Comparison of ENCODE assay signal across 17 cellular contexts in genomic region chr5:31161772-31162171, GRCh38. TPM values are rescaled to one million over a fixed set of nuclear protein-coding genes. Genes with fewer than 3 reads are reported as not detected.
DNase-seq lines count a peak whose midpoint lies in the region; ATAC-seq and TF ChIP-seq lines count a peak whose summit lies in the region.
"Had no signal": no experiment of that assay in that cellular context is flagged by ENCODE, and none has a peak within 500 bp of the region (broad histone marks: within the 10 kb centered on the region; RNA-seq: fewer than 3 reads in every experiment).

No MANE protein-coding gene starts in this region.

- no peaks in the 10 kb centered on the region for H3K36me3 ChIP-seq in transverse colon
- H3K36me3 ChIP-seq: thyroid gland had no signal

- TF ChIP-seq CTCF in epithelial cell of esophagus (IDR thresholded peaks at IDR 0.05; ENCODE audit: insufficient read depth, low read depth, low read length, missing control alignments) (no peak), transverse colon (IDR thresholded peaks at IDR 0.05) (no peak)

- no peaks in the 10 kb centered on the region for H3K9me3 ChIP-seq in transverse colon
- H3K9me3 ChIP-seq: psoas muscle, thyroid gland had no signal

- H3K4me3 ChIP-seq in epithelial cell of esophagus (ENCODE audit: low read length): no peak overlapping the region
- no peak overlapping the region for H3K4me3 ChIP-seq in transverse colon
- H3K4me3 ChIP-seq: GM12878, psoas muscle, thyroid gland had no signal

- DNase-seq in DMS53 (lab: John Stamatoyannopoulos, UW) (peak; percentile 3), DMS53 treated with DMSO at 0.1 percent for 48 hours (lab: John Stamatoyannopoulos, UW; ENCODE audit: unreplicated experiment) (no peak), epithelial cell of esophagus (ENCODE audit: low read depth) (peak; percentile 43), mucosa of gallbladder (ENCODE audit: low spot score) (peak; percentile 20), iPS-NIHi7 (ENCODE audit: extremely low spot score) (no peak), transverse colon (no peak)
- DNase-seq: activated CD4-positive, alpha-beta T cell treated with anti-CD3 and anti-CD28 coated beads for 48 hours; activated T-cell treated with anti-CD3 and anti-CD28 coated beads, Interleukin-2, amount 50 U/mL, for 1 hour; psoas muscle; stimulated activated CD4-positive, alpha-beta T cell treated with anti-CD3 and anti-CD28 coated beads, Interleukin-1b, Interleukin-23, amount 100 ng/mL, for 48 hours; thyroid gland had no signal

- TF ChIP-seq EP300 in transverse colon (IDR thresholded peaks at IDR 0.05; ENCODE audit: low read depth): no peak

- in situ Hi-C loops in transverse colon (cut with MboI; ENCODE audit: low pct_ligation_motif_present in 1 of 4, low pct_unique_long_range_greater_than_20kb in 1 of 4, low sequenced_read_pairs in 3 of 4): no loop called here

- no peak for ATAC-seq in HG03159 (IDR thresholded peaks at IDR 0.05; ENCODE audit: unreplicated experiment)
- ATAC-seq in HG02610 (IDR thresholded peaks at IDR 0.05; ENCODE audit: unreplicated experiment): no peak
- ATAC-seq: GM12878, psoas muscle had no signal

- 29 to 60% methylated on average over 2 of the region's 2 CpGs for whole genome bisulfite sequencing in transverse colon (ENCODE audit: low coverage in 1 of 2), 2 donors

- H3K4me1 ChIP-seq in transverse colon: peaks cover 0 to 11% (median 0%) of the 10 kb centered on the region in 4 donors
- H3K4me1 ChIP-seq: psoas muscle, thyroid gland had no signal

- H3K27ac ChIP-seq in transverse colon: peak overlapping the region in 2 of 4 donors; percentile 11 to 55
- H3K27ac ChIP-seq: 22Rv1, psoas muscle, RWPE1, thyroid gland had no signal

- no peaks in the 10 kb centered on the region for H3K27me3 ChIP-seq in transverse colon
- H3K27me3 ChIP-seq: thyroid gland had no signal

- TF ChIP-seq POLR2A in transverse colon (IDR thresholded peaks at IDR 0.05): no peak

- intact Hi-C loops in transverse colon (cut with DNase I; ENCODE audit: low total_unique reads): no loop called here

RNA-seq across cellular contexts. Expression of gene CDH6, which starts 31.7 kb away (rescaled TPM):
- 75.9 TPM for total RNA-seq in mucosa of gallbladder
- total RNA-seq in transverse colon: 1 to 10 TPM in 2 of 4 donors, under 1 TPM in 2; 0.60 to 1.2 (median 0.93) TPM
- total RNA-seq: GM12878, HT1080 had no signal

Comparison
In these comparisons a context has a peak if more than half of its experiments do, and no peak if none do; other contexts are left out.
1. DNase-seq: peak in DMS53 (single experiment), epithelial cell of esophagus (single experiment) and mucosa of gallbladder (single experiment); none in DMS53 treated with DMSO at 0.1 percent for 48 hours (single experiment), iPS-NIHi7 (single experiment) and transverse colon (single experiment).
2. RNA of gene CDH6, which starts 31.7 kb away (total RNA-seq): 75.9 TPM in mucosa of gallbladder (single experiment); 0.60 to 1.2 TPM in transverse colon; every median in the first group is over 10 times any median in the second.